In genomic region chr10:44961931-44962750, GRCh38 we compare ENCODE assay signal across 13 cellular contexts. TPM values are rescaled to one million over a fixed set of nuclear protein-coding genes. Genes with fewer than 3 reads are reported as not detected.
DNase-seq lines count a peak whose midpoint lies in the region; ATAC-seq and TF ChIP-seq lines count a peak whose summit lies in the region.
"Had no signal": no experiment of that assay in that cellular context is flagged by ENCODE, and none has a peak within 500 bp of the region (broad histone marks: within the 10 kb centered on the region; RNA-seq: fewer than 3 reads in every experiment).

No MANE protein-coding gene starts in this region.

- no peak overlapping the region for H3K9ac ChIP-seq in colonic mucosa (ENCODE audit: low read depth in 2 of 2, low read length in 2 of 2)

- H3K4me1 Mint-ChIP-seq in IgD-negative memory B cell, result peaks cover 40 to 55% (median 43%) of the 10 kb centered on the region in 3 donors
- peaks cover 46% of the 10 kb centered on the region for H3K4me1 Mint-ChIP-seq in stimulated activated effector memory CD8-positive, alpha-beta T cell treated with anti-CD3 and anti-CD28 coated beads, Interleukin-12 subunit alpha, Interleukin-12 subunit beta, amount 100 ng/mL, for 72 hours

- no peak overlapping the region for H3K27ac ChIP-seq in colonic mucosa
- H3K27ac ChIP-seq in RWPE1, result no peak overlapping the region

- no peak overlapping the region for H3K4me3 ChIP-seq in colonic mucosa

- POLR2A ChIA-PET in RWPE1 (lab: Yijun Ruan, JAX; ENCODE audit: low non-redundant PET), result no interaction called here

- no peaks in the 10 kb centered on the region for H3K36me3 Mint-ChIP-seq in IgD-negative memory B cell
- no peaks in the 10 kb centered on the region for H3K36me3 Mint-ChIP-seq in stimulated activated effector memory CD8-positive, alpha-beta T cell treated with anti-CD3 and anti-CD28 coated beads, Interleukin-12 subunit alpha, Interleukin-12 subunit beta, amount 100 ng/mL, for 72 hours

- H3K9me3 Mint-ChIP-seq in IgD-negative memory B cell, result no peaks in the 10 kb centered on the region
- no peaks in the 10 kb centered on the region for H3K9me3 Mint-ChIP-seq in stimulated activated effector memory CD8-positive, alpha-beta T cell treated with anti-CD3 and anti-CD28 coated beads, Interleukin-12 subunit alpha, Interleukin-12 subunit beta, amount 100 ng/mL, for 72 hours
- H3K9me3 Mint-ChIP-seq: CD8-positive, alpha-beta T cell had no signal

- intact Hi-C loops in colonic mucosa (cut with DNase I), result no loop called here

- DNase-seq in colonic mucosa (peak; percentile 17), medulla oblongata (ENCODE audit: extremely low spot score) (peak; percentile 49), NCI-H2196 (lab: John Stamatoyannopoulos, UW; ENCODE audit: unreplicated experiment) (no peak), UCSD-AML1 (lab: John Stamatoyannopoulos, UW; ENCODE audit: unreplicated experiment) (no peak), RWPE1 (ENCODE audit: low spot score) (no peak), GM20000 (ENCODE audit: low spot score) (no peak)
- no peak for DNase-seq in stimulated activated effector memory CD8-positive, alpha-beta T cell treated with anti-CD3 and anti-CD28 coated beads, Interleukin-12 subunit alpha, Interleukin-12 subunit beta, amount 100 ng/mL, for 72 hours (ENCODE audit: low spot score in 2 of 2)
- DNase-seq: NCI-H1048, T-helper 9 cell had no signal

- no peak for ATAC-seq in stimulated activated effector memory CD8-positive, alpha-beta T cell treated with anti-CD3 and anti-CD28 coated beads, Interleukin-12 subunit alpha, Interleukin-12 subunit beta, amount 100 ng/mL, for 72 hours
- ATAC-seq: CD8-positive, alpha-beta T cell had no signal

- H3K27me3 Mint-ChIP-seq in IgD-negative memory B cell, result no peaks in the 10 kb centered on the region

- H3K9me3 ChIP-seq in colonic mucosa, result no peaks in the 10 kb centered on the region
- H3K9me3 ChIP-seq: adrenal gland had no signal

- no peak for TF ChIP-seq CTCF in colonic mucosa (IDR thresholded peaks at IDR 0.05)
- no peak for TF ChIP-seq CTCF in RWPE1 (conservative IDR thresholded peaks at IDR 0.05; ENCODE audit: low read depth)
- no peak for TF ChIP-seq CTCF in GM20000 (IDR thresholded peaks at IDR 0.05; ENCODE audit: extremely low read depth, missing control alignments)

- H3K4me1 ChIP-seq in colonic mucosa, result peaks cover 4% of the 10 kb centered on the region

- CTCF ChIA-PET in RWPE1 (lab: Yijun Ruan, JAX), result interaction anchor here (0.6 to 0.9 kb wide), 3 partner anchors 11 to 30 kb away, joined by 3 read pairs; no protein-coding TSS in a partner anchor

- no peaks in the 10 kb centered on the region for H3K27me3 ChIP-seq in colonic mucosa
- H3K27me3 ChIP-seq: adrenal gland had no signal

- H3K4me3 Mint-ChIP-seq in IgD-negative memory B cell, result peak overlapping the region in 3 of 4 donors; percentile 47 to 71 (median 57)
- H3K4me3 Mint-ChIP-seq in stimulated activated effector memory CD8-positive, alpha-beta T cell treated with anti-CD3 and anti-CD28 coated beads, Interleukin-12 subunit alpha, Interleukin-12 subunit beta, amount 100 ng/mL, for 72 hours, result no peak overlapping the region
- H3K4me3 Mint-ChIP-seq: CD8-positive, alpha-beta T cell had no signal

- H3K27ac Mint-ChIP-seq in IgD-negative memory B cell, result peak overlapping the region in 1 of 3 donors; percentile 67
- H3K27ac Mint-ChIP-seq in stimulated activated effector memory CD8-positive, alpha-beta T cell treated with anti-CD3 and anti-CD28 coated beads, Interleukin-12 subunit alpha, Interleukin-12 subunit beta, amount 100 ng/mL, for 72 hours, result peak overlapping the region; percentile 83
- H3K27ac Mint-ChIP-seq: CD8-positive, alpha-beta T cell had no signal

- no peaks in the 10 kb centered on the region for H3K36me3 ChIP-seq in colonic mucosa
- H3K36me3 ChIP-seq: adrenal gland had no signal

RNA-seq across cellular contexts. Expression of gene RASSF4, which starts 2.5 kb away (rescaled TPM):
- polyA plus RNA-seq in IgD-negative memory B cell, result 0.69 TPM
- 10 to 100 TPM; 13.1 to 19.9 TPM for total RNA-seq in colonic mucosa

RNA-seq across cellular contexts. Expression of gene DEPP1, which starts 16.5 kb away (rescaled TPM):
- polyA plus RNA-seq in IgD-negative memory B cell, result not detected
- 10 to 100 TPM; 11.1 to 20.2 TPM for total RNA-seq in colonic mucosa
- total RNA-seq: CD8-positive, alpha-beta T cell had no signal

RNA-seq across cellular contexts. Expression of gene ZNF22, which starts 38.6 kb away (rescaled TPM):
- polyA plus RNA-seq in IgD-negative memory B cell, result 42.9 TPM
- 10 to 100 TPM; 16.5 to 17.3 TPM for total RNA-seq in colonic mucosa

RNA-seq across cellular contexts. Expression of gene TMEM72, which starts 51.0 kb away (rescaled TPM):
- not detected for polyA plus RNA-seq in IgD-negative memory B cell
- 10 to 100 TPM; 14.5 to 17.6 TPM for total RNA-seq in colonic mucosa
- total RNA-seq: adrenal gland; CD8-positive, alpha-beta T cell; NCI-H460 had no signal
- polyA plus RNA-seq: adrenal gland had no signal

Comparison
In these comparisons a context has a peak if more than half of its experiments do, and no peak if none do; other contexts are left out.
1. DNase-seq: peak in colonic mucosa (single experiment) and medulla oblongata (single experiment); none in stimulated activated effector memory CD8-positive, alpha-beta T cell treated with anti-CD3 and anti-CD28 coated beads, Interleukin-12 subunit alpha, Interleukin-12 subunit beta, amount 100 ng/mL, for 72 hours (0 of 2), NCI-H2196 (single experiment), UCSD-AML1 (single experiment), RWPE1 (single experiment) and GM20000 (single experiment).